In the genomic region with DNA sequence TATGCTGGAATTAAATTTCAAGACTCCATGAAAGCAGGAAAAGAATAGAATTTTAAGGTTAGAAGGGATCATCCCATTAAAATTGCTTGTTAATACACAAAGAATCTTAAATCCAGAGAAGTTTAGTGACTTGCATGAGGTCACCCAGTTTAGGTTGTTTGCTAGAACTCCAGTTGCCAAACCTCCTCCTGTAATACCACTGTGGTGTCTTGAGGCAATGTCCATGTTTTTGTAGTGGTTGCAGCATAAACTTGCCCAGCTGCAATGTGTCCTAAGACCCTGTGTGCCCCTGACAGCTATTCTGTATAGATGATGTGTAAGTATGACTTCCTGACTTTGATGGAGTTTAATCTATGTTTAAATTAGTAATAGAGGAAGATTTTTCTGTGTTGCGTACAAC, we compare ENCODE assay signal across 1 cellular context.
A peak's percentile ranks its signal among the peaks of the same experiment; 100 is the strongest.
TF ChIP-seq lines count a peak whose summit lies in the region.

No MANE protein-coding gene starts in this region.

TF ChIP-seq in WTC11, 78 proteins besides CTCF, POLR2A, EP300 and RAD21 (continued from another document):
- TF ChIP-seq, protein P1, sequence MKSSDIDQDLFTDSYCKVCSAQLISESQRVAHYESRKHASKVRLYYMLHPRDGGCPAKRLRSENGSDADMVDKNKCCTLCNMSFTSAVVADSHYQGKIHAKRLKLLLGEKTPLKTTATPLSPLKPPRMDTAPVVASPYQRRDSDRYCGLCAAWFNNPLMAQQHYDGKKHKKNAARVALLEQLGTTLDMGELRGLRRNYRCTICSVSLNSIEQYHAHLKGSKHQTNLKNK (CRISPR knock-in tag; IDR thresholded peaks at IDR 0.05): no peak
- no peak for TF ChIP-seq ZNF281 (CRISPR knock-in tag; IDR thresholded peaks at IDR 0.05)
- no peak for TF ChIP-seq ZNF396 (CRISPR knock-in tag; IDR thresholded peaks at IDR 0.05; ENCODE audit: borderline replicate concordance)
- TF ChIP-seq PRRX2 (CRISPR knock-in tag; IDR thresholded peaks at IDR 0.05): 0 out of 2 replicates have a peak, but pooled peaks have one; percentile 28
- TF ChIP-seq ZNF138 (CRISPR knock-in tag; conservative IDR thresholded peaks at IDR 0.05): no peak
- no peak for TF ChIP-seq TEAD4 (CRISPR knock-in tag; IDR thresholded peaks at IDR 0.05)
- peak; percentile 68; the same call in 1 of the 2 replicates for TF ChIP-seq EMX1 (CRISPR knock-in tag; IDR thresholded peaks at IDR 0.05)
- no peak for TF ChIP-seq NFE2L1 (CRISPR knock-in tag; IDR thresholded peaks at IDR 0.05)
- TF ChIP-seq, protein P2, sequence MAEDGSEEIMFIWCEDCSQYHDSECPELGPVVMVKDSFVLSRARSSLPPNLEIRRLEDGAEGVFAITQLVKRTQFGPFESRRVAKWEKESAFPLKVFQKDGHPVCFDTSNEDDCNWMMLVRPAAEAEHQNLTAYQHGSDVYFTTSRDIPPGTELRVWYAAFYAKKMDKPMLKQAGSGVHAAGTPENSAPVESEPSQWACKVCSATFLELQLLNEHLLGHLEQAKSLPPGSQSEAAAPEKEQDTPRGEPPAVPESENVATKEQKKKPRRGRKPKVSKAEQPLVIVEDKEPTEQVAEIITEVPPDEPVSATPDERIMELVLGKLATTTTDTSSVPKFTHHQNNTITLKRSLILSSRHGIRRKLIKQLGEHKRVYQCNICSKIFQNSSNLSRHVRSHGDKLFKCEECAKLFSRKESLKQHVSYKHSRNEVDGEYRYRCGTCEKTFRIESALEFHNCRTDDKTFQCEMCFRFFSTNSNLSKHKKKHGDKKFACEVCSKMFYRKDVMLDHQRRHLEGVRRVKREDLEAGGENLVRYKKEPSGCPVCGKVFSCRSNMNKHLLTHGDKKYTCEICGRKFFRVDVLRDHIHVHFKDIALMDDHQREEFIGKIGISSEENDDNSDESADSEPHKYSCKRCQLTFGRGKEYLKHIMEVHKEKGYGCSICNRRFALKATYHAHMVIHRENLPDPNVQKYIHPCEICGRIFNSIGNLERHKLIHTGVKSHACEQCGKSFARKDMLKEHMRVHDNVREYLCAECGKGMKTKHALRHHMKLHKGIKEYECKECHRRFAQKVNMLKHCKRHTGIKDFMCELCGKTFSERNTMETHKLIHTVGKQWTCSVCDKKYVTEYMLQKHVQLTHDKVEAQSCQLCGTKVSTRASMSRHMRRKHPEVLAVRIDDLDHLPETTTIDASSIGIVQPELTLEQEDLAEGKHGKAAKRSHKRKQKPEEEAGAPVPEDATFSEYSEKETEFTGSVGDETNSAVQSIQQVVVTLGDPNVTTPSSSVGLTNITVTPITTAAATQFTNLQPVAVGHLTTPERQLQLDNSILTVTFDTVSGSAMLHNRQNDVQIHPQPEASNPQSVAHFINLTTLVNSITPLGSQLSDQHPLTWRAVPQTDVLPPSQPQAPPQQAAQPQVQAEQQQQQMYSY (CRISPR knock-in tag; IDR thresholded peaks at IDR 0.05): no peak
- no peak for TF ChIP-seq MYBL2 (CRISPR knock-in tag; IDR thresholded peaks at IDR 0.05)
- TF ChIP-seq ELF4 (CRISPR knock-in tag; IDR thresholded peaks at IDR 0.05; ENCODE audit: low read depth): no peak
- TF ChIP-seq, protein P3, sequence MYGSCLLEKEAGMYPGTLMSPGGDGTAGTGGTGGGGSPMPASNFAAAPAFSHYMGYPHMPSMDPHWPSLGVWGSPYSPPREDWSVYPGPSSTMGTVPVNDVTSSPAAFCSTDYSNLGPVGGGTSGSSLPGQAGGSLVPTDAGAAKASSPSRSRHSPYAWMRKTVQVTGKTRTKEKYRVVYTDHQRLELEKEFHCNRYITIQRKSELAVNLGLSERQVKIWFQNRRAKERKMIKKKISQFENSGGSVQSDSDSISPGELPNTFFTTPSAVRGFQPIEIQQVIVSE (CRISPR knock-in tag; IDR thresholded peaks at IDR 0.05; ENCODE audit: borderline replicate concordance): no peak
- no peak for TF ChIP-seq USF2 (CRISPR knock-in tag; IDR thresholded peaks at IDR 0.05)
- no peak for TF ChIP-seq CBFB (CRISPR knock-in tag; IDR thresholded peaks at IDR 0.05; ENCODE audit: low read depth)
- TF ChIP-seq E2F5 (CRISPR knock-in tag; IDR thresholded peaks at IDR 0.05): no peak
- TF ChIP-seq PREB (CRISPR knock-in tag; IDR thresholded peaks at IDR 0.05; ENCODE audit: borderline replicate concordance): no peak
- no peak for TF ChIP-seq ZBTB43 (CRISPR knock-in tag; IDR thresholded peaks at IDR 0.05)
- TF ChIP-seq, protein P4, sequence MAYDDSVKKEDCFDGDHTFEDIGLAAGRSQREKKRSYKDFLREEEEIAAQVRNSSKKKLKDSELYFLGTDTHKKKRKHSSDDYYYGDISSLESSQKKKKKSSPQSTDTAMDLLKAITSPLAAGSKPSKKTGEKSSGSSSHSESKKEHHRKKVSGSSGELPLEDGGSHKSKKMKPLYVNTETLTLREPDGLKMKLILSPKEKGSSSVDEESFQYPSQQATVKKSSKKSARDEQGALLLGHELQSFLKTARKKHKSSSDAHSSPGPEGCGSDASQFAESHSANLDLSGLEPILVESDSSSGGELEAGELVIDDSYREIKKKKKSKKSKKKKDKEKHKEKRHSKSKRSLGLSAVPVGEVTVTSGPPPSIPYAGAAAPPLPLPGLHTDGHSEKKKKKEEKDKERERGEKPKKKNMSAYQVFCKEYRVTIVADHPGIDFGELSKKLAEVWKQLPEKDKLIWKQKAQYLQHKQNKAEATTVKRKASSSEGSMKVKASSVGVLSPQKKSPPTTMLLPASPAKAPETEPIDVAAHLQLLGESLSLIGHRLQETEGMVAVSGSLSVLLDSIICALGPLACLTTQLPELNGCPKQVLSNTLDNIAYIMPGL (CRISPR knock-in tag; IDR thresholded peaks at IDR 0.05): no peak
- TF ChIP-seq ERG (CRISPR knock-in tag; IDR thresholded peaks at IDR 0.05): peak; percentile 9; the same call in 1 of the 2 replicates
- no peak for TF ChIP-seq ZNF512 (CRISPR knock-in tag; IDR thresholded peaks at IDR 0.05; ENCODE audit: borderline replicate concordance)
- TF ChIP-seq, protein P5, sequence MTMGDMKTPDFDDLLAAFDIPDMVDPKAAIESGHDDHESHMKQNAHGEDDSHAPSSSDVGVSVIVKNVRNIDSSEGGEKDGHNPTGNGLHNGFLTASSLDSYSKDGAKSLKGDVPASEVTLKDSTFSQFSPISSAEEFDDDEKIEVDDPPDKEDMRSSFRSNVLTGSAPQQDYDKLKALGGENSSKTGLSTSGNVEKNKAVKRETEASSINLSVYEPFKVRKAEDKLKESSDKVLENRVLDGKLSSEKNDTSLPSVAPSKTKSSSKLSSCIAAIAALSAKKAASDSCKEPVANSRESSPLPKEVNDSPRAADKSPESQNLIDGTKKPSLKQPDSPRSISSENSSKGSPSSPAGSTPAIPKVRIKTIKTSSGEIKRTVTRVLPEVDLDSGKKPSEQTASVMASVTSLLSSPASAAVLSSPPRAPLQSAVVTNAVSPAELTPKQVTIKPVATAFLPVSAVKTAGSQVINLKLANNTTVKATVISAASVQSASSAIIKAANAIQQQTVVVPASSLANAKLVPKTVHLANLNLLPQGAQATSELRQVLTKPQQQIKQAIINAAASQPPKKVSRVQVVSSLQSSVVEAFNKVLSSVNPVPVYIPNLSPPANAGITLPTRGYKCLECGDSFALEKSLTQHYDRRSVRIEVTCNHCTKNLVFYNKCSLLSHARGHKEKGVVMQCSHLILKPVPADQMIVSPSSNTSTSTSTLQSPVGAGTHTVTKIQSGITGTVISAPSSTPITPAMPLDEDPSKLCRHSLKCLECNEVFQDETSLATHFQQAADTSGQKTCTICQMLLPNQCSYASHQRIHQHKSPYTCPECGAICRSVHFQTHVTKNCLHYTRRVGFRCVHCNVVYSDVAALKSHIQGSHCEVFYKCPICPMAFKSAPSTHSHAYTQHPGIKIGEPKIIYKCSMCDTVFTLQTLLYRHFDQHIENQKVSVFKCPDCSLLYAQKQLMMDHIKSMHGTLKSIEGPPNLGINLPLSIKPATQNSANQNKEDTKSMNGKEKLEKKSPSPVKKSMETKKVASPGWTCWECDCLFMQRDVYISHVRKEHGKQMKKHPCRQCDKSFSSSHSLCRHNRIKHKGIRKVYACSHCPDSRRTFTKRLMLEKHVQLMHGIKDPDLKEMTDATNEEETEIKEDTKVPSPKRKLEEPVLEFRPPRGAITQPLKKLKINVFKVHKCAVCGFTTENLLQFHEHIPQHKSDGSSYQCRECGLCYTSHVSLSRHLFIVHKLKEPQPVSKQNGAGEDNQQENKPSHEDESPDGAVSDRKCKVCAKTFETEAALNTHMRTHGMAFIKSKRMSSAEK (CRISPR knock-in tag; IDR thresholded peaks at IDR 0.05; ENCODE audit: borderline replicate concordance): no peak
